ENCODE assay signal across 11 cellular contexts in genomic region chr3:186786810-186787375, GRCh38. TPM values are rescaled to one million over a fixed set of nuclear protein-coding genes. Genes with fewer than 3 reads are reported as not detected.
A peak's percentile ranks its signal among the peaks of the same experiment; 100 is the strongest.
DNase-seq lines count a peak whose midpoint lies in the region; ATAC-seq, FAIRE-seq and TF ChIP-seq lines count a peak whose summit lies in the region.
"Had no signal": no experiment of that assay in that cellular context is flagged by ENCODE, and none has a peak within 500 bp of the region (broad histone marks: within the 10 kb centered on the region; RNA-seq: fewer than 3 reads in every experiment).

No MANE protein-coding gene starts in this region.

- FAIRE-seq in RCC 7860 (lab: Jason Lieb, UNC) = no peak

- peak overlapping the region; percentile 99 for H3K27ac Mint-ChIP-seq in activated CD8-positive, alpha-beta T cell treated with anti-CD3 and anti-CD28 coated beads for 36 hours

- peak overlapping the region; percentile 100 for H3K9ac ChIP-seq in iPS-20b (ENCODE audit: low read depth, low read length)

- peak overlapping the region; percentile 97 for H3K4me3 Mint-ChIP-seq in activated CD8-positive, alpha-beta T cell treated with anti-CD3 and anti-CD28 coated beads for 36 hours

- ATAC-seq in right cardiac atrium = no peak
- no peak for ATAC-seq in activated CD8-positive, alpha-beta T cell treated with anti-CD3 and anti-CD28 coated beads for 36 hours
- no peak for ATAC-seq in upper lobe of right lung
- ATAC-seq in GM18861 (IDR thresholded peaks at IDR 0.05; ENCODE audit: unreplicated experiment) = no peak
- ATAC-seq in left lung = no peak
- ATAC-seq: left colon had no signal

- DNase-seq in left ventricle myocardium inferior (no peak), right cardiac atrium (no peak), upper lobe of right lung (no peak), left lung (no peak), RCC 7860 (ENCODE audit: low spot score) (no peak)
- DNase-seq in activated CD8-positive, alpha-beta T cell treated with anti-CD3 and anti-CD28 coated beads for 36 hours = no peak
- DNase-seq: GDM1, left colon, NCI-H2171 treated with DMSO at 0.1 percent for 48 hours had no signal

- H3K36me3 ChIP-seq in left ventricle myocardium inferior = peaks cover 65% of the 10 kb centered on the region
- H3K36me3 ChIP-seq in iPS-20b (ENCODE audit: insufficient read depth, low read depth, low read length) = peaks cover 84% of the 10 kb centered on the region
- H3K36me3 ChIP-seq in upper lobe of right lung = peaks cover 69% of the 10 kb centered on the region
- H3K36me3 ChIP-seq in left lung = peaks cover 9 to 69% of the 10 kb centered on the region in 2 donors

- H3K36me3 Mint-ChIP-seq in activated CD8-positive, alpha-beta T cell treated with anti-CD3 and anti-CD28 coated beads for 36 hours (ENCODE audit: low read depth) = peaks cover 75% of the 10 kb centered on the region

- POLR2A ChIA-PET in activated CD8-positive, alpha-beta T cell treated with anti-CD3 and anti-CD28 coated beads for 36 hours (lab: Charles Lee) = interaction anchor here (2.4 to 4.3 kb wide), 6 partner anchors 11 to 855 kb away, joined by 8 to 80 read pairs (median 18); partner anchors contain the start of gene RFC4

- no peaks in the 10 kb centered on the region for H3K27me3 Mint-ChIP-seq in activated CD8-positive, alpha-beta T cell treated with anti-CD3 and anti-CD28 coated beads for 36 hours

- H3K27ac ChIP-seq in left ventricle myocardium inferior (replicated peaks) (no peak overlapping the region), right cardiac atrium (ENCODE audit: low read length) (no peak overlapping the region), iPS-20b (ENCODE audit: low read length) (no peak overlapping the region), upper lobe of right lung (no peak overlapping the region), left lung (no peak overlapping the region)

- H3K27me3 ChIP-seq in left ventricle myocardium inferior (ENCODE audit: low read depth) = no peaks in the 10 kb centered on the region
- H3K27me3 ChIP-seq in right cardiac atrium (ENCODE audit: control insufficient read depth, insufficient read depth) = no peaks in the 10 kb centered on the region
- H3K27me3 ChIP-seq in iPS-20b (ENCODE audit: insufficient read depth, low read length) = no peaks in the 10 kb centered on the region
- H3K27me3 ChIP-seq in upper lobe of right lung = no peaks in the 10 kb centered on the region
- no peaks in the 10 kb centered on the region for H3K27me3 ChIP-seq in left lung

- TF ChIP-seq CTCF in left ventricle myocardium inferior (IDR thresholded peaks at IDR 0.05; ENCODE audit: borderline replicate concordance) (no peak), upper lobe of right lung (IDR thresholded peaks at IDR 0.05) (no peak), left lung (IDR thresholded peaks at IDR 0.05) (no peak)
- TF ChIP-seq CTCF in activated CD8-positive, alpha-beta T cell treated with anti-CD3 and anti-CD28 coated beads for 36 hours (IDR thresholded peaks at IDR 0.05) = no peak

- 50% methylated on average over 5 of the region's 5 CpGs for WGBS in right cardiac atrium

- H3K9me3 ChIP-seq in left ventricle myocardium inferior (replicated peaks) (no peaks in the 10 kb centered on the region), right cardiac atrium (ENCODE audit: control insufficient read depth, low read length) (no peaks in the 10 kb centered on the region), iPS-20b (ENCODE audit: insufficient read depth, low read depth, low read length) (peaks cover 4% of the 10 kb centered on the region; the same call in 1 of the 2 replicates), upper lobe of right lung (no peaks in the 10 kb centered on the region), left lung (no peaks in the 10 kb centered on the region)

- peaks cover 45% of the 10 kb centered on the region for H3K4me1 Mint-ChIP-seq in activated CD8-positive, alpha-beta T cell treated with anti-CD3 and anti-CD28 coated beads for 36 hours (ENCODE audit: low read depth)

- intact Hi-C loops in left ventricle myocardium inferior (cut with micrococcal nuclease) = no loop called here
- intact Hi-C loops in right cardiac atrium (cut with DNase I) = no loop called here
- intact Hi-C loops in activated CD8-positive, alpha-beta T cell treated with anti-CD3 and anti-CD28 coated beads for 36 hours (cut with micrococcal nuclease) = loop anchor here (5.0 kb wide), 1 partner anchor 850 kb away; the partner anchor contains the start of gene TRA2B
- intact Hi-C loops in upper lobe of right lung (cut with DNase I) = no loop called here
- intact Hi-C loops in left lung (cut with DNase I) = no loop called here

- H3K4me1 ChIP-seq in left ventricle myocardium inferior (peaks cover 69% of the 10 kb centered on the region), right cardiac atrium (ENCODE audit: control insufficient read depth, insufficient read depth, low read length) (peaks cover 6% of the 10 kb centered on the region), iPS-20b (ENCODE audit: insufficient read depth, low read length) (0 out of 2 replicates have a peak, but pooled peaks cover 3% of the 10 kb centered on the region), upper lobe of right lung (peaks cover 39% of the 10 kb centered on the region), left lung (peaks cover 20 to 61% of the 10 kb centered on the region in 2 donors)

- CTCF ChIA-PET in activated CD8-positive, alpha-beta T cell treated with anti-CD3 and anti-CD28 coated beads for 36 hours (lab: Charles Lee) = no interaction called here

- no peaks in the 10 kb centered on the region for H3K9me3 Mint-ChIP-seq in activated CD8-positive, alpha-beta T cell treated with anti-CD3 and anti-CD28 coated beads for 36 hours

- H3K4me3 ChIP-seq in left ventricle myocardium inferior (peak overlapping the region; percentile 94), right cardiac atrium (ENCODE audit: low read length) (no peak overlapping the region), iPS-20b (ENCODE audit: low read length) (peak overlapping the region; percentile 99), upper lobe of right lung (peak overlapping the region; percentile 88), left lung (peak overlapping the region in 1 of 2 donors; percentile 87)

RNA-seq across cellular contexts. Expression of gene EIF4A2, which starts 3.5 kb away (rescaled TPM):
- total RNA-seq in left ventricle myocardium inferior = 468 TPM
- 100 to 1,000 TPM; 252 to 436 (median 397) TPM for total RNA-seq in right cardiac atrium
- polyA plus RNA-seq in right cardiac atrium = 378 TPM
- total RNA-seq in activated CD8-positive, alpha-beta T cell treated with anti-CD3 and anti-CD28 coated beads for 36 hours = 100 to 1,000 TPM; 450 to 466 TPM
- 405 TPM for total RNA-seq in upper lobe of right lung
- 100 to 1,000 TPM; 344 to 435 TPM for total RNA-seq in left lung

RNA-seq across cellular contexts. Expression of gene RFC4, which starts 19.4 kb away (rescaled TPM):
- total RNA-seq in left ventricle myocardium inferior (9.6 TPM), right cardiac atrium (10 to 100 TPM in 2 of 4 donors, 1 to 10 TPM in 2; 7.2 to 13.6 (median 10.4) TPM), upper lobe of right lung (8.3 TPM), left lung (10 to 100 TPM; 12.9 to 21.1 TPM)
- 10.0 TPM for polyA plus RNA-seq in right cardiac atrium
- total RNA-seq in activated CD8-positive, alpha-beta T cell treated with anti-CD3 and anti-CD28 coated beads for 36 hours = 100 to 1,000 TPM; 110 to 125 TPM

RNA-seq across cellular contexts. Expression of gene ADIPOQ, which starts 55.6 kb away (rescaled TPM):
- total RNA-seq in left ventricle myocardium inferior (0.69 TPM), right cardiac atrium (10 to 100 TPM in 1 of 4 donors, 1 to 10 TPM in 1, under 1 TPM in 2; 0.28 to 24.2 (median 0.73) TPM), upper lobe of right lung (not detected), left lung (not detected)
- polyA plus RNA-seq in right cardiac atrium = 9.3 TPM
- total RNA-seq in activated CD8-positive, alpha-beta T cell treated with anti-CD3 and anti-CD28 coated beads for 36 hours = not detected

Comparison
In these comparisons a context has a peak if more than half of its experiments do, and no peak if none do; other contexts are left out.
1. RNA of gene RFC4, which starts 19.4 kb away (total RNA-seq): 110 to 125 TPM in activated CD8-positive, alpha-beta T cell treated with anti-CD3 and anti-CD28 coated beads for 36 hours; 12.9 to 21.1 TPM in left lung, 7.2 to 13.6 TPM in right cardiac atrium, 9.6 TPM in left ventricle myocardium inferior (single experiment) and 8.3 TPM in upper lobe of right lung (single experiment); every median in the first group is over 4 times any median in the second.